In the genomic region with DNA sequence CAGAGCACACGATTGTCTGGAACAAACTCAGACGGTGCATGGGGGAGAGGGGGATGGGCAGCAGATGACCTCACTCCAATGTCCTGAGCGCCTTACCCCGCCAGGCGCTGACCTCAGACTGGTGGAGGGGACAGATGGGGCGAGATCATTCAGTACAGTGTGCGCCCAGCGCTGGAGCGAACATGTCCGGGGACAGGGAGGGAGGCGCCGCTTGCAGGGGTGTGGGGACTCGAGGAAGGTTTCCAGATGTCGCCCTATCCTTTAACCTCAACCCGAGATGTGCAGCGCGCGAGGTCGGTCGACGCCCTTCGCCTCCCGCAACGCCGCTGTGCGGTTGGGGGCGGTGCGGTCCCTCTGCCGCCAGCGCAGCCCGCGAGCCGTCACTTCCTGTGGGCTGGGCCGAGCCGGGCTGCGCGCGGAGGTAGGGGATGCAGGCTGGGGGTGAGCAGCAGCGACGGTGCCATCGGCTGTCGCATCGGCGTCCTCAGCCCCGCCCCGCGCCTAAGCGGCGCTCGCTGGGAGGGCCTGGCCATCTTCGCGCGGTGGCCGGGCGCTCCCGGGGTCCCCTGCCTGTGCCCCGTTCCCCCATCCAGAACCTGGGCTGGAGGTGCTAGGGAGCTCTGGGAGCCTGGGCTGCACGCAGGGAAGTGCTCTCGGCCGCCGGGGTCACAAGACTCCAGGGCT, we compare ENCODE assay signal across 1 cellular context.
TF ChIP-seq lines count a peak whose summit lies in the region.

No MANE protein-coding gene starts in this region.

TF ChIP-seq in GM12878, 131 proteins besides CTCF, POLR2A, EP300 and RAD21 (continued from another document):
- no peak for TF ChIP-seq ZNF592 (IDR thresholded peaks at IDR 0.05)
- peak; percentile 59 for TF ChIP-seq DPF2 (IDR thresholded peaks at IDR 0.05)
- TF ChIP-seq ZNF687 (IDR thresholded peaks at IDR 0.05) = peak; percentile 18; the same call in 1 of the 2 replicates
- no peak for TF ChIP-seq BCL11A (IDR thresholded peaks at IDR 0.05; ENCODE audit: low read depth, low read length)
- TF ChIP-seq YY1 (IDR thresholded peaks at IDR 0.05; ENCODE audit: low read depth, low read length) = no peak
- no peak for TF ChIP-seq LARP7 (IDR thresholded peaks at IDR 0.05)
- no peak for TF ChIP-seq SUZ12 (IDR thresholded peaks at IDR 0.05; ENCODE audit: unreplicated experiment)
